ENCODE assay signal across 33 cellular contexts in the genomic region with DNA sequence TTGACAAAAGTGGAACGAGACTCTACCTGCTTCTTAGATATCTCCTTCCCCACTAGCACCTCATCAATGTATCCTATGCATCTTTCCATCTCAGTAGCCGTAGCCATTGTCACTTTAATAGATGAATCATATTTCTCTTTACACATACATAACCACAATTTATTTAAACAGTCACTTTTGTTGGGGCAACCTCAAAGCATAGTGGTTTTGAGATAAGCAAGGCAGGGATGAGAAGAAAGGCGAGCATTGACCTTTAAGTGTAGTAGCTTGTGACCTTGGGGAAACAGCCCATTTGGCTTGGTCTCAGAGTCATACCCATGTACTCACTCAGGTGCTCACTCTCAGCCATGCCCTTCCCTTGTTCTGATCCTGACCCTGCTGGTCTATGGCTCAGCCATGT.
DNase-seq lines count a peak whose midpoint lies in the region; ATAC-seq, FAIRE-seq and TF ChIP-seq lines count a peak whose summit lies in the region.
"Had no signal": no experiment of that assay in that cellular context is flagged by ENCODE, and none has a peak within 500 bp of the region (broad histone marks: within the 10 kb centered on the region; RNA-seq: fewer than 3 reads in every experiment).

No MANE protein-coding gene starts in this region.

- POLR2A ChIA-PET in HepG2 (lab: Yijun Ruan, JAX): no interaction called here

- TF ChIP-seq POLR2A in HepG2 (IDR thresholded peaks at IDR 0.05; ENCODE audit: insufficient read depth in 1 of 2, low read depth in 2 of 2, low read length in 2 of 2) (no peak), right lobe of liver (IDR thresholded peaks at IDR 0.05) (no peak)

- no peak overlapping the region for H3K4me2 ChIP-seq in HepG2 (ENCODE audit: low read depth, low read length)
- H3K4me2 ChIP-seq: A549; BLaER1; BLaER1 treated with 17β-estradiol and CSF1 and Interleukin-3, amounts not matched to agents 10 nM and 100 nM had no signal

- TF ChIP-seq EP300 in HepG2 (IDR thresholded peaks at IDR 0.05; ENCODE audit: low read depth in 2 of 2, low read length in 2 of 2) (no peak), HepG2 (CRISPR knock-in tag; IDR thresholded peaks at IDR 0.05; ENCODE audit: borderline replicate concordance) (no peak)

- no peaks in the 10 kb centered on the region for H3K79me2 ChIP-seq in HepG2 (ENCODE audit: insufficient read depth, low read length)

- no peaks in the 10 kb centered on the region for H3K9me3 ChIP-seq in HepG2 (ENCODE audit: low read length)
- H3K9me3 ChIP-seq in right lobe of liver: no peaks in the 10 kb centered on the region
- H3K9me3 ChIP-seq: A549; BE2C; BLaER1; BLaER1 treated with 17β-estradiol and CSF1 and Interleukin-3, amounts not matched to agents 10 nM and 100 nM; Caco-2 had no signal

- no TSS peak for BruUV-seq in HepG2 (replicated peaks; lab: Mats Ljungman, UMichigan)

- no peak for TF ChIP-seq CTCF in HepG2 (CRISPR knock-in tag; IDR thresholded peaks at IDR 0.05)
- TF ChIP-seq CTCF in right lobe of liver (IDR thresholded peaks at IDR 0.05): no peak

- no peak for DNase-seq in HepG2 (ENCODE audit: low spot score)
- no peak for DNase-seq in right lobe of liver
- DNase-seq in M059J (ENCODE audit: low read depth): peak; percentile 64
- DNase-seq in SW480 (ENCODE audit: low spot score): peak; percentile 81
- no peak for DNase-seq in head of caudate nucleus
- DNase-seq: 8988T; ACHN; AML-193; BE2C; C1 segment of cervical spinal cord; Caco-2; Calu3; CD4-positive, alpha-beta memory T cell; CD4-positive, alpha-beta T cell; CD4-positive, CD25-positive, alpha-beta regulatory T cell; CD8-positive, alpha-beta memory T cell; CD8-positive, alpha-beta T cell; COR-L47; DMS 273 treated with DMSO at 0.1 percent for 48 hours; DMS153; DMS53; DMS79; DMS79 treated with DMSO at 0.1 percent for 48 hours; DND-41; EL had no signal

- no peaks in the 10 kb centered on the region for H4K20me1 ChIP-seq in HepG2 (ENCODE audit: insufficient read depth, low read length)
- H4K20me1 ChIP-seq: BLaER1; BLaER1 treated with 17β-estradiol and CSF1 and Interleukin-3, amounts not matched to agents 10 nM and 100 nM had no signal

- H3K9ac ChIP-seq in HepG2 (ENCODE audit: insufficient read depth, low read depth, low read length): no peak overlapping the region
- H3K9ac ChIP-seq: BLaER1; BLaER1 treated with 17β-estradiol and CSF1 and Interleukin-3, amounts not matched to agents 10 nM and 100 nM had no signal

- H3K4me3 ChIP-seq in HepG2 (replicated peaks in 1 of 3; ENCODE audit: insufficient read depth in 1 of 3, low read depth in 2 of 3, low read length in 3 of 3) (no peak overlapping the region), right lobe of liver (no peak overlapping the region)
- H3K4me3 ChIP-seq: A549; BLaER1; BLaER1 treated with 17β-estradiol and CSF1 and Interleukin-3, amounts not matched to agents 10 nM and 100 nM had no signal

- H3K27me3 ChIP-seq in HepG2 (ENCODE audit: control insufficient read depth in 1 of 2, insufficient read depth in 2 of 2, low read length in 2 of 2) (peaks cover 1 to 5% of the 10 kb centered on the region in 2 experiments; a peak in 3 of 5 replicates), right lobe of liver (no peaks in the 10 kb centered on the region)
- H3K27me3 ChIP-seq: BE2C; BLaER1; BLaER1 treated with 17β-estradiol and CSF1 and Interleukin-3, amounts not matched to agents 10 nM and 100 nM had no signal

- no peaks in the 10 kb centered on the region for H3K36me3 ChIP-seq in HepG2 (replicated peaks in 1 of 2; ENCODE audit: control insufficient read depth in 1 of 2, insufficient read depth in 2 of 2, low read length in 2 of 2)
- no peaks in the 10 kb centered on the region for H3K36me3 ChIP-seq in right lobe of liver
- H3K36me3 ChIP-seq: BE2C; BLaER1; BLaER1 treated with 17β-estradiol and CSF1 and Interleukin-3, amounts not matched to agents 10 nM and 100 nM had no signal

- peaks cover 14% of the 10 kb centered on the region for H3K4me1 ChIP-seq in HepG2 (ENCODE audit: insufficient read depth, low read length)
- H3K4me1 ChIP-seq in right lobe of liver: no peaks in the 10 kb centered on the region
- H3K4me1 ChIP-seq: A549; BE2C; BLaER1; BLaER1 treated with 17β-estradiol and CSF1 and Interleukin-3, amounts not matched to agents 10 nM and 100 nM; Caco-2 had no signal

- WGBS in HepG2 (ENCODE audit: low lambda C conversion rate): 0% methylated on average over 3 of the region's 3 CpGs
- WGBS in right lobe of liver (ENCODE audit: insufficient coverage, low coverage, low lambda C conversion rate, missing lambda C conversion rate): 41% methylated on average over 3 of the region's 3 CpGs

- no peak overlapping the region for H2AFZ ChIP-seq in HepG2 (ENCODE audit: low read length)

- in situ Hi-C loops in HepG2 (cut with HindIII; ENCODE audit: extremely low pct_ligation_motif_present, low pct_unique_long_range_greater_than_20kb): no loop called here

- CTCF ChIA-PET in HepG2 (lab: Yijun Ruan, JAX; ENCODE audit: low intra/inter-chr PET ratio, low total read pairs): no interaction called here

- H3K27ac ChIP-seq in HepG2 (ENCODE audit: extremely low read length, insufficient read depth, low read length): no peak overlapping the region
- H3K27ac ChIP-seq in right lobe of liver: no peak overlapping the region
- H3K27ac ChIP-seq: 22Rv1; A549; BLaER1; BLaER1 treated with 17β-estradiol and CSF1 and Interleukin-3, amounts not matched to agents 10 nM and 100 nM; C4-2B had no signal

- ATAC-seq in HepG2 (no peak), right lobe of liver (no peak), HG03196 (IDR thresholded peaks at IDR 0.05; ENCODE audit: unreplicated experiment) (no peak)
- ATAC-seq: A549; CD8-positive, alpha-beta T cell had no signal

- intact Hi-C loops in HepG2 (cut with micrococcal nuclease; ENCODE audit: unreplicated experiment) (no loop called here), right lobe of liver (cut with DNase I) (no loop called here), head of caudate nucleus (cut with DNase I) (no loop called here)

- TF ChIP-seq RAD21 in HepG2 (CRISPR knock-in tag; IDR thresholded peaks at IDR 0.05): no peak

- no peak for FAIRE-seq in HepG2 (lab: Jason Lieb, UNC)
- FAIRE-seq: A204.1, A549, D721Med had no signal

TF ChIP-seq in HepG2, 621 proteins besides CTCF, POLR2A, EP300 and RAD21:
- TF ChIP-seq, protein P1, sequence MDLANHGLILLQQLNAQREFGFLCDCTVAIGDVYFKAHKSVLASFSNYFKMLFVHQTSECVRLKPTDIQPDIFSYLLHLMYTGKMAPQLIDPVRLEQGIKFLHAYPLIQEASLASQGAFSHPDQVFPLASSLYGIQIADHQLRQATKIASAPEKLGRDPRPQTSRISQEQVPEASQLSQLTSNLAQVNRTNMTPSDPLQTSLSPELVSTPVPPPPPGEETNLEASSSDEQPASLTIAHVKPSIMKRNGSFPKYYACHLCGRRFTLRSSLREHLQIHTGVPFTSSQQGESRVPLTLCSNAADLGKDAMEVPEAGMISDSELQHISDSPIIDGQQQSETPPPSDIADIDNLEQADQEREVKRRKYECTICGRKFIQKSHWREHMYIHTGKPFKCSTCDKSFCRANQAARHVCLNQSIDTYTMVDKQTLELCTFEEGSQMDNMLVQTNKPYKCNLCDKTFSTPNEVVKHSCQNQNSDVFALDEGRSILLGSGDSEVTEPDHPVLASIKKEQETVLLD (CRISPR knock-in tag; IDR thresholded peaks at IDR 0.05; ENCODE audit: low read depth): no peak
- TF ChIP-seq FOSL2 (CRISPR knock-in tag; IDR thresholded peaks at IDR 0.05) (peak; percentile 33; the same call in 1 of the 2 replicates), TCF7 (IDR thresholded peaks at IDR 0.05; ENCODE audit: low read depth) (peak; percentile 52)
TF ChIP-seq in HepG2: peak in this region for 2.

Comparison
In these comparisons a context has a peak if more than half of its experiments do, and no peak if none do; other contexts are left out.
1. DNase-seq: peak in M059J (single experiment) and SW480 (single experiment); none in HepG2 (single experiment), right lobe of liver (0 of 3) and head of caudate nucleus (0 of 42).